Comparison of ENCODE assay signal across 2 cellular contexts in genomic region chr18:5286525-5286924, GRCh38.
TF ChIP-seq lines count a peak whose summit lies in the region.

No MANE protein-coding gene starts in this region.

TF ChIP-seq in IMR-90, 13 proteins besides CTCF, POLR2A, EP300 and RAD21:
- TF ChIP-seq RCOR1 (IDR thresholded peaks at IDR 0.05; ENCODE audit: insufficient replicate concordance, low read length) (no peak), MAFK (IDR thresholded peaks at IDR 0.05; ENCODE audit: low read depth, low read length) (no peak), USF2 (IDR thresholded peaks at IDR 0.05; ENCODE audit: low read depth, low read length) (no peak), MXI1 (IDR thresholded peaks at IDR 0.05; ENCODE audit: borderline replicate concordance, low read depth, low read length) (no peak), SMC3 (IDR thresholded peaks at IDR 0.05; ENCODE audit: low read depth, low read length) (no peak), RFX5 (IDR thresholded peaks at IDR 0.05; ENCODE audit: low read depth, low read length) (no peak), CEBPB (IDR thresholded peaks at IDR 0.05; ENCODE audit: low read depth, low read length) (no peak), NFE2L2 (IDR thresholded peaks at IDR 0.05; ENCODE audit: low read depth, low read length) (peak; percentile 62)

TF ChIP-seq in K562, 482 proteins besides CTCF, POLR2A, EP300 and RAD21:
- TF ChIP-seq POU5F1 (IDR thresholded peaks at IDR 0.05; ENCODE audit: borderline replicate concordance, low read depth, low read length, partially characterized antibody) (no peak), NFE2 (IDR thresholded peaks at IDR 0.05; ENCODE audit: low read depth) (peak; percentile 55)
